21 cellular contexts compared by ENCODE assay signal in genomic region chr5:37190592-37190991, GRCh38. TPM values are rescaled to one million over a fixed set of nuclear protein-coding genes. Genes with fewer than 3 reads are reported as not detected.
DNase-seq lines count a peak whose midpoint lies in the region; ATAC-seq, FAIRE-seq and TF ChIP-seq lines count a peak whose summit lies in the region.
"Had no signal": no experiment of that assay in that cellular context is flagged by ENCODE, and none has a peak within 500 bp of the region (broad histone marks: within the 10 kb centered on the region; RNA-seq: fewer than 3 reads in every experiment).

No MANE protein-coding gene starts in this region.

- no peaks in the 10 kb centered on the region for H3K79me2 ChIP-seq in GM12878 (ENCODE audit: control insufficient read depth, insufficient read depth, low read length)

- H3K4me1 Mint-ChIP-seq in activated CD4-positive, alpha-beta T cell treated with anti-CD3 and anti-CD28 coated beads for 36 hours: no peaks in the 10 kb centered on the region
- H3K4me1 Mint-ChIP-seq: B cell; CD4-positive, CD25-positive, alpha-beta regulatory T cell had no signal

- RAD21 ChIA-PET in GM12878 (lab: Charles Lee; ENCODE audit: unreplicated experiment): no interaction called here

- H3K27ac ChIP-seq in HEK293 (ENCODE audit: extremely low read depth, low read depth, low read length) (no peak overlapping the region), GM12878 (ENCODE audit: control insufficient read depth, insufficient read depth) (no peak overlapping the region)
- H3K27ac ChIP-seq: 22Rv1, BLaER1, C4-2B had no signal

- 100% methylated on average over 2 of the region's 2 CpGs for WGBS in GM12878 (ENCODE audit: insufficient coverage, insufficient replicate concordance, low lambda C conversion rate, missing lambda C conversion rate)

- no peak overlapping the region for H3K4me2 ChIP-seq in GM12878 (ENCODE audit: control insufficient read depth, insufficient read depth)
- H3K4me2 ChIP-seq: BLaER1 had no signal

- intact Hi-C loops in activated CD4-positive, alpha-beta T cell treated with anti-CD3 and anti-CD28 coated beads for 36 hours (cut with DNase I, micrococcal nuclease): no loop called here
- intact Hi-C loops in GM12878 (cut with micrococcal nuclease; ENCODE audit: unreplicated experiment): no loop called here

- SMC1A ChIA-PET in GM12878 (lab: Charles Lee; ENCODE audit: uncharacterized antibody, unreplicated experiment): no interaction called here

- H3K4me3 Mint-ChIP-seq in activated CD4-positive, alpha-beta T cell treated with anti-CD3 and anti-CD28 coated beads for 36 hours: no peak overlapping the region
- H3K4me3 Mint-ChIP-seq: B cell; CD4-positive, CD25-positive, alpha-beta regulatory T cell; CD8-positive, alpha-beta T cell had no signal

- H3K9me3 ChIP-seq in HEK293 (ENCODE audit: control insufficient read depth, insufficient read depth, low read depth, low read length) (no peaks in the 10 kb centered on the region), GM12878 (replicated peaks; ENCODE audit: control insufficient read depth, insufficient read depth, low read length) (no peaks in the 10 kb centered on the region)
- H3K9me3 ChIP-seq: BLaER1, Caco-2, HAP-1 had no signal

- POLR2A ChIA-PET in activated CD4-positive, alpha-beta T cell treated with anti-CD3 and anti-CD28 coated beads for 36 hours (lab: Charles Lee): no interaction called here
- POLR2A ChIA-PET in HEK293 (lab: Yijun Ruan, JAX): no interaction called here
- POLR2A ChIA-PET in GM12878 (lab: Charles Lee): interaction anchor here (0.7 kb wide), 1 partner anchor 10 kb away, joined by 4 read pairs; no protein-coding TSS in a partner anchor
- POLR2A ChIA-PET in GM10248 (lab: Yijun Ruan, JAX): no interaction called here

- peaks cover 10% of the 10 kb centered on the region for H3K36me3 Mint-ChIP-seq in activated CD4-positive, alpha-beta T cell treated with anti-CD3 and anti-CD28 coated beads for 36 hours (ENCODE audit: low read depth)

- no peaks in the 10 kb centered on the region for H3K9me3 Mint-ChIP-seq in activated CD4-positive, alpha-beta T cell treated with anti-CD3 and anti-CD28 coated beads for 36 hours (ENCODE audit: low read depth)
- H3K9me3 Mint-ChIP-seq: CD8-positive, alpha-beta T cell had no signal

- no peak overlapping the region for H3K9ac ChIP-seq in GM12878 (ENCODE audit: control insufficient read depth, insufficient read depth, low read length)
- H3K9ac ChIP-seq: BLaER1 had no signal

- H3K27ac Mint-ChIP-seq in activated CD4-positive, alpha-beta T cell treated with anti-CD3 and anti-CD28 coated beads for 36 hours: no peak overlapping the region
- H3K27ac Mint-ChIP-seq: B cell; CD4-positive, CD25-positive, alpha-beta regulatory T cell; CD8-positive, alpha-beta T cell had no signal

- H3K4me1 ChIP-seq in HEK293 (ENCODE audit: control insufficient read depth, insufficient read depth, low read length): no peaks in the 10 kb centered on the region
- no peaks in the 10 kb centered on the region for H3K4me1 ChIP-seq in GM12878 (ENCODE audit: control insufficient read depth, insufficient read depth, low read length)
- H3K4me1 ChIP-seq: BLaER1, Caco-2, HAP-1 had no signal

- no peaks in the 10 kb centered on the region for H3K27me3 ChIP-seq in GM12878 (replicated peaks in 1 of 2; ENCODE audit: control insufficient read depth in 2 of 2, insufficient read depth in 2 of 2, low read length in 1 of 2)
- H3K27me3 ChIP-seq: BLaER1 had no signal

- peak; percentile 23 for ATAC-seq in activated CD4-positive, alpha-beta T cell treated with anti-CD3 and anti-CD28 coated beads for 36 hours
- ATAC-seq in GM12878 (no peak), HG02852 (IDR thresholded peaks at IDR 0.05; ENCODE audit: unreplicated experiment) (no peak)
- ATAC-seq: CD8-positive, alpha-beta T cell had no signal

- H3K36me3 ChIP-seq in HEK293 (ENCODE audit: control insufficient read depth in 2 of 2, insufficient read depth in 1 of 2, low read length in 2 of 2) (peaks cover 66 to 81% of the 10 kb centered on the region in 2 experiments), GM12878 (ENCODE audit: control insufficient read depth in 2 of 2, insufficient read depth in 2 of 2, low read length in 1 of 2) (no peaks in the 10 kb centered on the region)

- H2AFZ ChIP-seq in GM12878 (ENCODE audit: control insufficient read depth, low read depth, low read length): no peak overlapping the region

- TF ChIP-seq CTCF in HEK293 (tag by site-specific recombination; IDR thresholded peaks at IDR 0.05) (no peak), GM12878 (IDR thresholded peaks at IDR 0.05 in 2 of 3, conservative IDR thresholded peaks at IDR 0.05 in 1 of 3; ENCODE audit: control insufficient read depth in 2 of 3, extremely low read depth in 1 of 3, insufficient read depth in 1 of 3, low read depth in 3 of 3, low read length in 3 of 3) (no peak), GM10248 (IDR thresholded peaks at IDR 0.05; ENCODE audit: control extremely low read depth, extremely low read depth, low read depth, missing control alignments) (no peak)

- TF ChIP-seq POLR2A in GM12878 (IDR thresholded peaks at IDR 0.05; ENCODE audit: low read depth, low read length): no peak

- in situ Hi-C loops in GM12878 (cut with MboI): no loop called here

- BruUV-seq in GM12878 (replicated peaks; lab: Mats Ljungman, UMichigan): no TSS peak

- peak; percentile 27 for FAIRE-seq in GM12878 (lab: Jason Lieb, UNC)
- FAIRE-seq: A204.1, H54 had no signal

- DNase-seq in activated CD4-positive, alpha-beta T cell treated with anti-CD3 and anti-CD28 coated beads for 36 hours: no peak
- DNase-seq in activated CD4-positive, alpha-beta T cell treated with anti-CD3 and anti-CD28 coated beads for 1 hour: no peak
- no peak for DNase-seq in GM12878 (ENCODE audit: low read depth, low spot score)
- DNase-seq in ecto neural progenitor cell (ENCODE audit: low spot score): no peak
- no peak for DNase-seq in GM10248 (ENCODE audit: extremely low spot score)
- DNase-seq: Caco-2; CD4-positive, CD25-positive, alpha-beta regulatory T cell; CD8-positive, alpha-beta T cell; DMS153; DMS79 treated with DMSO at 0.1 percent for 48 hours; GF-D8; GOT3 had no signal

- TF ChIP-seq EP300 in GM12878 (IDR thresholded peaks at IDR 0.05; ENCODE audit: borderline replicate concordance in 1 of 2, control insufficient read depth in 1 of 2, low read depth in 2 of 2, low read length in 2 of 2): no peak

- H3K4me3 ChIP-seq in HEK293 (ENCODE audit: low read depth, low read length) (no peak overlapping the region), GM12878 (no peak overlapping the region)
- H3K4me3 ChIP-seq: BLaER1, HAP-1 had no signal

- no peaks in the 10 kb centered on the region for H3K27me3 Mint-ChIP-seq in activated CD4-positive, alpha-beta T cell treated with anti-CD3 and anti-CD28 coated beads for 36 hours
- H3K27me3 Mint-ChIP-seq: B cell; CD4-positive, CD25-positive, alpha-beta regulatory T cell had no signal

- H4K20me1 ChIP-seq in GM12878 (ENCODE audit: control insufficient read depth, insufficient read depth): no peaks in the 10 kb centered on the region
- H4K20me1 ChIP-seq: BLaER1 had no signal

- TF ChIP-seq RAD21 in GM12878 (IDR thresholded peaks at IDR 0.05; ENCODE audit: insufficient read depth, low read depth, low read length): no peak

- CTCF ChIA-PET in activated CD4-positive, alpha-beta T cell treated with anti-CD3 and anti-CD28 coated beads for 36 hours (lab: Charles Lee): interaction anchor here (0.6 kb wide), 1 partner anchor 355 kb away, joined by 3 read pairs; no protein-coding TSS in a partner anchor
- CTCF ChIA-PET in HEK293 (lab: Yijun Ruan, JAX) (no interaction called here), GM12878 (lab: Yijun Ruan, JAX) (interaction anchor here (1.0 to 1.3 kb wide), 2 partner anchors 11 to 20 kb away, joined by 3 to 4 read pairs; no protein-coding TSS in a partner anchor), GM10248 (lab: Yijun Ruan, JAX) (interaction anchor here (2.4 kb wide), 1 partner anchor 11 kb away, joined by 6 read pairs; no protein-coding TSS in a partner anchor)

TF ChIP-seq in HEK293, 187 proteins besides CTCF, POLR2A, EP300 and RAD21 (continues in another document):
- TF ChIP-seq ZFP41 (tag by site-specific recombination; IDR thresholded peaks at IDR 0.05; ENCODE audit: borderline replicate concordance) (no peak), BCL11A (tag by site-specific recombination; IDR thresholded peaks at IDR 0.05; ENCODE audit: low read depth) (no peak), MZF1 (tag by site-specific recombination; IDR thresholded peaks at IDR 0.05; ENCODE audit: borderline replicate concordance) (no peak)

RNA-seq across cellular contexts. Expression of gene CPLANE1, which starts 58.6 kb away (rescaled TPM):
- total RNA-seq in activated CD4-positive, alpha-beta T cell treated with anti-CD3 and anti-CD28 coated beads for 36 hours: 1 to 10 TPM; 6.2 to 7.4 TPM
- 76.0 and 96.8 TPM in 2 replicates for total RNA-seq in GM12878 (2013; cell fraction: nucleolus; rRNA removed)
- total RNA-seq in GM12878 (2014; rRNA removed) (8.9 and 11.0 TPM in 2 replicates), GM12878 (2014; rRNA removed; fragmentation: Illumina TruSeq; extraction: Trizol) (14.8 and 16.7 TPM in 2 replicates), GM12878 (2021) (7.4 and 8.2 TPM in 2 replicates)
- polyA plus RNA-seq in GM12878 (2011; ENCODE audit: low read depth): 1.3 TPM
- polyA plus RNA-seq in GM12878 (2011; rRNA removed) (10.3 and 14.5 TPM in 2 replicates), GM12878 (2014; fragmentation: Illumina TruSeq; extraction: Trizol) (10.0 and 16.7 TPM in 2 replicates), GM12878 (2014; fragmentation: Nextera tagmentation; extraction: Ambion mirVana) (1 to 10 TPM; 1.7 to 2.1 TPM), GM12878 (2014; rRNA removed) (3.3 and 5.2 TPM in 2 replicates), GM12878 (2016; fragmentation: Nextera tagmentation; extraction: Ambion mirVana) (1 to 10 TPM; 3.3 to 4.7 TPM)
- polyA plus RNA-seq in GM12878 (2011; cell fraction: cytosol; rRNA removed): 2.5 and 2.6 TPM in 2 replicates
- polyA plus RNA-seq in GM12878 (2011; cell fraction: nucleus; rRNA removed): 7.9 and 8.1 TPM in 2 replicates
- 2.5 and 2.8 TPM in 2 replicates for polyA plus RNA-seq in GM12878 (2012)
- polyA minus RNA-seq in GM12878 (2011; rRNA and poly(A)+ RNA removed): 12.7 and 19.4 TPM in 2 replicates
- 4.9 and 12.5 TPM in 2 replicates for polyA minus RNA-seq in GM12878 (2011; cell fraction: cytosol; rRNA and poly(A)+ RNA removed)
- 15.0 and 27.1 TPM in 2 replicates for polyA minus RNA-seq in GM12878 (2011; cell fraction: nucleus; rRNA and poly(A)+ RNA removed)
